8 cellular contexts compared by ENCODE assay signal in genomic region chr16:75053791-75054555, GRCh38. TPM values are rescaled to one million over a fixed set of nuclear protein-coding genes. Genes with fewer than 3 reads are reported as not detected.
A peak's percentile ranks its signal among the peaks of the same experiment; 100 is the strongest.
DNase-seq lines count a peak whose midpoint lies in the region; ATAC-seq, FAIRE-seq and TF ChIP-seq lines count a peak whose summit lies in the region.

No MANE protein-coding gene starts in this region.

- H3K4me3 ChIP-seq in pancreas = no peak overlapping the region
- no peak overlapping the region for H3K4me3 ChIP-seq in MM.1S (ENCODE audit: low read length)

- H3K27me3 Mint-ChIP-seq in HFFc6 (ENCODE audit: insufficient read depth) = no peaks in the 10 kb centered on the region

- no peak overlapping the region for H3K4me2 ChIP-seq in MM.1S (ENCODE audit: low read depth, low read length)

- peaks cover 4% of the 10 kb centered on the region; the same call in 1 of the 2 replicates for H3K9me3 Mint-ChIP-seq in HFFc6

- H3K9ac ChIP-seq in MM.1S (ENCODE audit: low read length) = no peak overlapping the region

- peaks cover 0 to 6% (median 0%) of the 10 kb centered on the region in 3 donors for H3K4me1 ChIP-seq in pancreas
- no peaks in the 10 kb centered on the region for H3K4me1 ChIP-seq in MM.1S (ENCODE audit: low read length)

- peak overlapping the region in 1 of 4 donors; percentile 23 for H3K27ac ChIP-seq in pancreas
- H3K27ac ChIP-seq in MM.1S (ENCODE audit: low read length) = no peak overlapping the region

- H2AFZ ChIP-seq in MM.1S (ENCODE audit: low read length) = no peak overlapping the region

- no peaks in the 10 kb centered on the region for H3K9me2 ChIP-seq in MM.1S (replicated peaks; ENCODE audit: insufficient read depth, low read length)

- no peaks in the 10 kb centered on the region for H3F3A ChIP-seq in MM.1S (ENCODE audit: insufficient read depth, low read length)

- no peaks in the 10 kb centered on the region for H4K20me1 ChIP-seq in MM.1S (ENCODE audit: insufficient read depth, low read length)

- H3K36me3 Mint-ChIP-seq in HFFc6 (ENCODE audit: low read depth) = no peaks in the 10 kb centered on the region

- no peaks in the 10 kb centered on the region for H3K79me2 ChIP-seq in MM.1S (ENCODE audit: low read length)

- no peak for FAIRE-seq in pancreas (lab: Jason Lieb, UNC)

- H3K36me3 ChIP-seq in pancreas = no peaks in the 10 kb centered on the region
- H3K36me3 ChIP-seq in MM.1S (replicated peaks; ENCODE audit: insufficient read depth, low read length) = no peaks in the 10 kb centered on the region

- H3K27me3 ChIP-seq in pancreas (no peaks in the 10 kb centered on the region), MM.1S (replicated peaks; ENCODE audit: insufficient read depth, low read length) (no peaks in the 10 kb centered on the region)

- 80 to 86% methylated on average over 4 of the region's 4 CpGs for WGBS in pancreas, 2 donors

- peaks cover 18% of the 10 kb centered on the region for H3K4me1 Mint-ChIP-seq in HFFc6 (ENCODE audit: low read depth)

- DNase-seq in DMS153 treated with DMSO at 0.1 percent for 48 hours (lab: John Stamatoyannopoulos, UW; ENCODE audit: unreplicated experiment) (peak; percentile 82), NCI-H2107 (lab: John Stamatoyannopoulos, UW) (peak; percentile 23), cerebellum (ENCODE audit: low spot score) (peak; percentile 48), pancreas (peak in 3 of 6 donors; percentile 25 to 78 (median 50)), HFFc6 (no peak), GM20000 (ENCODE audit: low spot score) (no peak), MM.1S (no peak)

- H3K4me3 Mint-ChIP-seq in HFFc6 = no peak overlapping the region

- intact Hi-C loops in pancreas (cut with DNase I) = no loop called here

- TF ChIP-seq CTCF in pancreas (IDR thresholded peaks at IDR 0.05) (no peak), HFFc6 (IDR thresholded peaks at IDR 0.05) (no peak), GM20000 (IDR thresholded peaks at IDR 0.05; ENCODE audit: extremely low read depth, missing control alignments) (no peak), MM.1S (IDR thresholded peaks at IDR 0.05; ENCODE audit: low read length) (no peak)

- H3K27ac Mint-ChIP-seq in HFFc6 = no peak overlapping the region

- H3K9me3 ChIP-seq in pancreas (no peaks in the 10 kb centered on the region), MM.1S (replicated peaks; ENCODE audit: insufficient read depth, low read length) (no peaks in the 10 kb centered on the region)

- ATAC-seq in pancreas (peak in 3 of 4 donors; percentile 25 to 71 (median 64)), GM21528 (IDR thresholded peaks at IDR 0.05; ENCODE audit: low FRiP score, unreplicated experiment) (no peak)

RNA-seq across cellular contexts. Expression of gene ZNRF1, which starts 55.1 kb away (rescaled TPM):
- 21.5 TPM for total RNA-seq in cerebellum
- 10 to 100 TPM in 1 of 6 donors, 1 to 10 TPM in 5; 5.4 to 11.4 (median 8.1) TPM for total RNA-seq in pancreas
- polyA plus RNA-seq in pancreas = 1 to 10 TPM; 5.3 to 7.9 TPM
- 10 to 100 TPM; 21.7 to 31.3 (median 28.0) TPM for total RNA-seq in HFFc6 (2021; fragmentation: NEBNext Ultra II Directional; extraction: Animal tissue kit (Norgen Biotek cat#: 25700))

Comparison
In these comparisons a context has a peak if more than half of its experiments do, and no peak if none do; other contexts are left out.
1. DNase-seq: peak in DMS153 treated with DMSO at 0.1 percent for 48 hours (single experiment), NCI-H2107 (single experiment) and cerebellum (single experiment); none in HFFc6 (single experiment), GM20000 (single experiment) and MM.1S (single experiment).